ENCODE assay signal across 1 cellular context in the genomic region with DNA sequence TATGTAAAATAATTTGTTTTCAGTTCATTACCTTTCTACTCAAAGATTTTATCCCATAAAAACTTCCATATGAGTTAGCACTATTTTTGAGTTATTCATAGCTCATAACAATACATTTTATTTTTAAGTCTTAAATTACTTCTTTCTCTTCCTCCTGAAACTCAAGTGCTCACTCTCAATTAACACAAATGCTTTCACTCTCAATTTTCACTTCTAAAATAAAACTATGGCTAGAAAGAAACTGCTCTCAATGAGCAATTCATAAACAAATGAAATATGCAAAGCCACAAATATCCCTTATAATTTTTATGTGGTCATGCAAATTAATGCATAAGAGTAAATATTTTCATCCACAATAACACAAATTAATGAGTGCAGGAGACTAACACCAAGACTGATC.
TF ChIP-seq lines count a peak whose summit lies in the region.

No MANE protein-coding gene starts in this region.

TF ChIP-seq in GM12878, 131 proteins besides CTCF, POLR2A, EP300 and RAD21 (continued from another document):
- TF ChIP-seq, protein P1, sequence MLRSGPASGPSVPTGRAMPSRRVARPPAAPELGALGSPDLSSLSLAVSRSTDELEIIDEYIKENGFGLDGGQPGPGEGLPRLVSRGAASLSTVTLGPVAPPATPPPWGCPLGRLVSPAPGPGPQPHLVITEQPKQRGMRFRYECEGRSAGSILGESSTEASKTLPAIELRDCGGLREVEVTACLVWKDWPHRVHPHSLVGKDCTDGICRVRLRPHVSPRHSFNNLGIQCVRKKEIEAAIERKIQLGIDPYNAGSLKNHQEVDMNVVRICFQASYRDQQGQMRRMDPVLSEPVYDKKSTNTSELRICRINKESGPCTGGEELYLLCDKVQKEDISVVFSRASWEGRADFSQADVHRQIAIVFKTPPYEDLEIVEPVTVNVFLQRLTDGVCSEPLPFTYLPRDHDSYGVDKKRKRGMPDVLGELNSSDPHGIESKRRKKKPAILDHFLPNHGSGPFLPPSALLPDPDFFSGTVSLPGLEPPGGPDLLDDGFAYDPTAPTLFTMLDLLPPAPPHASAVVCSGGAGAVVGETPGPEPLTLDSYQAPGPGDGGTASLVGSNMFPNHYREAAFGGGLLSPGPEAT (IDR thresholded peaks at IDR 0.05; ENCODE audit: low read depth) = peak; percentile 46; the same call in 1 of the 2 replicates
- TF ChIP-seq FOXM1 (IDR thresholded peaks at IDR 0.05; ENCODE audit: low read depth, low read length) (no peak), POLR2AphosphoS5 (IDR thresholded peaks at IDR 0.05; ENCODE audit: low read length) (no peak), YY1 (IDR thresholded peaks at IDR 0.05; ENCODE audit: low read depth, low read length) (no peak), NR2C2 (IDR thresholded peaks at IDR 0.05; ENCODE audit: borderline replicate concordance, control insufficient read depth, insufficient read length, low read depth) (no peak), CHD4 (IDR thresholded peaks at IDR 0.05) (no peak), PAX5 (IDR thresholded peaks at IDR 0.05; ENCODE audit: borderline replicate concordance, low read depth, low read length) (no peak), RB1 (IDR thresholded peaks at IDR 0.05; ENCODE audit: borderline replicate concordance) (no peak), IRF4 (IDR thresholded peaks at IDR 0.05; ENCODE audit: low read depth, low read length) (no peak)
- TF ChIP-seq, protein P2, sequence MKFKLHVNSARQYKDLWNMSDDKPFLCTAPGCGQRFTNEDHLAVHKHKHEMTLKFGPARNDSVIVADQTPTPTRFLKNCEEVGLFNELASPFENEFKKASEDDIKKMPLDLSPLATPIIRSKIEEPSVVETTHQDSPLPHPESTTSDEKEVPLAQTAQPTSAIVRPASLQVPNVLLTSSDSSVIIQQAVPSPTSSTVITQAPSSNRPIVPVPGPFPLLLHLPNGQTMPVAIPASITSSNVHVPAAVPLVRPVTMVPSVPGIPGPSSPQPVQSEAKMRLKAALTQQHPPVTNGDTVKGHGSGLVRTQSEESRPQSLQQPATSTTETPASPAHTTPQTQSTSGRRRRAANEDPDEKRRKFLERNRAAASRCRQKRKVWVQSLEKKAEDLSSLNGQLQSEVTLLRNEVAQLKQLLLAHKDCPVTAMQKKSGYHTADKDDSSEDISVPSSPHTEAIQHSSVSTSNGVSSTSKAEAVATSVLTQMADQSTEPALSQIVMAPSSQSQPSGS (IDR thresholded peaks at IDR 0.05; ENCODE audit: low read length) = peak; percentile 48; the same call in 1 of the 2 replicates
- TF ChIP-seq, protein P3, sequence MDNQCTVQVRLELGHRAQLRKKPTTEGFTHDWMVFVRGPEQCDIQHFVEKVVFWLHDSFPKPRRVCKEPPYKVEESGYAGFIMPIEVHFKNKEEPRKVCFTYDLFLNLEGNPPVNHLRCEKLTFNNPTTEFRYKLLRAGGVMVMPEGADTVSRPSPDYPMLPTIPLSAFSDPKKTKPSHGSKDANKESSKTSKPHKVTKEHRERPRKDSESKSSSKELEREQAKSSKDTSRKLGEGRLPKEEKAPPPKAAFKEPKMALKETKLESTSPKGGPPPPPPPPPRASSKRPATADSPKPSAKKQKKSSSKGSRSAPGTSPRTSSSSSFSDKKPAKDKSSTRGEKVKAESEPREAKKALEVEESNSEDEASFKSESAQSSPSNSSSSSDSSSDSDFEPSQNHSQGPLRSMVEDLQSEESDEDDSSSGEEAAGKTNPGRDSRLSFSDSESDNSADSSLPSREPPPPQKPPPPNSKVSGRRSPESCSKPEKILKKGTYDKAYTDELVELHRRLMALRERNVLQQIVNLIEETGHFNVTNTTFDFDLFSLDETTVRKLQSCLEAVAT (IDR thresholded peaks at IDR 0.05) = no peak
- TF ChIP-seq, protein P4, sequence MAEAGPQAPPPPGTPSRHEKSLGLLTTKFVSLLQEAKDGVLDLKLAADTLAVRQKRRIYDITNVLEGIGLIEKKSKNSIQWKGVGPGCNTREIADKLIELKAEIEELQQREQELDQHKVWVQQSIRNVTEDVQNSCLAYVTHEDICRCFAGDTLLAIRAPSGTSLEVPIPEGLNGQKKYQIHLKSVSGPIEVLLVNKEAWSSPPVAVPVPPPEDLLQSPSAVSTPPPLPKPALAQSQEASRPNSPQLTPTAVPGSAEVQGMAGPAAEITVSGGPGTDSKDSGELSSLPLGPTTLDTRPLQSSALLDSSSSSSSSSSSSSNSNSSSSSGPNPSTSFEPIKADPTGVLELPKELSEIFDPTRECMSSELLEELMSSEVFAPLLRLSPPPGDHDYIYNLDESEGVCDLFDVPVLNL (IDR thresholded peaks at IDR 0.05; ENCODE audit: low read depth, low read length) = no peak
